12 cellular contexts compared by ENCODE assay signal in genomic region chr3:42161050-42161935, GRCh38.
A peak's percentile ranks its signal among the peaks of the same experiment; 100 is the strongest.
DNase-seq lines count a peak whose midpoint lies in the region; ATAC-seq lines count a peak whose summit lies in the region.
"Had no signal": no experiment of that assay in that cellular context is flagged by ENCODE, and none has a peak within 500 bp of the region (broad histone marks: within the 10 kb centered on the region; RNA-seq: fewer than 3 reads in every experiment).

No MANE protein-coding gene starts in this region.

- no peak overlapping the region for H3K4me3 Mint-ChIP-seq in dendritic cell treated with granulocyte-macrophage colony-stimulating factor and Interleukin-4, amounts not matched to agents 40 ng/mL and 50 ng/mL, for 4 days
- H3K4me3 Mint-ChIP-seq in naive B cell = peak overlapping the region in 1 of 8 donors; percentile 6
- H3K4me3 Mint-ChIP-seq: activated CD4-positive, alpha-beta T cell treated with anti-CD3 and anti-CD28 coated beads for 36 hours had no signal

- H2AFZ ChIP-seq in Karpas-422 (ENCODE audit: low read length) = no peak overlapping the region

- no peaks in the 10 kb centered on the region for H3K36me3 Mint-ChIP-seq in dendritic cell treated with granulocyte-macrophage colony-stimulating factor and Interleukin-4, amounts not matched to agents 40 ng/mL and 50 ng/mL, for 4 days (ENCODE audit: low read depth)
- peaks cover 0 to 2% of the 10 kb centered on the region in 2 donors for H3K36me3 Mint-ChIP-seq in naive B cell

- no peaks in the 10 kb centered on the region for H3K27me3 Mint-ChIP-seq in dendritic cell treated with granulocyte-macrophage colony-stimulating factor and Interleukin-4, amounts not matched to agents 40 ng/mL and 50 ng/mL, for 4 days
- H3K27me3 Mint-ChIP-seq in naive B cell = no peaks in the 10 kb centered on the region
- H3K27me3 Mint-ChIP-seq: activated CD4-positive, alpha-beta T cell treated with anti-CD3 and anti-CD28 coated beads for 36 hours had no signal

- DNase-seq in Karpas-422 (no peak), naive B cell (no peak), germinal center (ENCODE audit: low spot score) (no peak), GM19238 (ENCODE audit: insufficient read length, low spot score) (no peak), Right ventricle myocardium superior (no peak)
- DNase-seq: activated CD4-positive, alpha-beta T cell treated with anti-CD3 and anti-CD28 coated beads for 36 hours; occipital lobe; SIG-M5; uterus had no signal

- H3K9me2 ChIP-seq in Karpas-422 (replicated peaks; ENCODE audit: insufficient read depth, low read length) = no peaks in the 10 kb centered on the region

- H3K4me3 ChIP-seq in BLaER1 (no peak overlapping the region), Karpas-422 (ENCODE audit: low read length) (no peak overlapping the region; the same call in 1 of the 2 replicates)
- H3K4me3 ChIP-seq: uterus had no signal

- H3K4me2 ChIP-seq in BLaER1 (peak overlapping the region; percentile 76), Karpas-422 (ENCODE audit: low read depth, low read length, poor library complexity, severe bottlenecking) (peak overlapping the region; percentile 96)

- intact Hi-C loops in dendritic cell treated with granulocyte-macrophage colony-stimulating factor and Interleukin-4, amounts not matched to agents 40 ng/mL and 50 ng/mL, for 4 days (cut with micrococcal nuclease) = no loop called here
- intact Hi-C loops in Right ventricle myocardium superior (cut with DNase I) = no loop called here

- ATAC-seq in naive B cell (ENCODE audit: low read depth in 2 of 2) (no peak), Right ventricle myocardium superior (ENCODE audit: poor library complexity) (no peak), GM18868 (IDR thresholded peaks at IDR 0.05; ENCODE audit: unreplicated experiment) (no peak)
- ATAC-seq: activated CD4-positive, alpha-beta T cell treated with anti-CD3 and anti-CD28 coated beads for 36 hours had no signal

- peak overlapping the region; percentile 51 for H3K27ac Mint-ChIP-seq in dendritic cell treated with granulocyte-macrophage colony-stimulating factor and Interleukin-4, amounts not matched to agents 40 ng/mL and 50 ng/mL, for 4 days
- H3K27ac Mint-ChIP-seq in naive B cell = peak overlapping the region in 4 of 6 donors; percentile 9 to 51 (median 36)

- H3K36me3 ChIP-seq in BLaER1 (peaks cover 10% of the 10 kb centered on the region; the same call in 1 of the 2 replicates), Karpas-422 (ENCODE audit: insufficient read depth, low read length) (no peaks in the 10 kb centered on the region)
- H3K36me3 ChIP-seq: uterus had no signal

- H4K20me1 ChIP-seq in BLaER1 (peaks cover 92% of the 10 kb centered on the region), Karpas-422 (ENCODE audit: insufficient read depth, low read depth, low read length) (no peaks in the 10 kb centered on the region)

- H3K27me3 ChIP-seq in BLaER1 (no peaks in the 10 kb centered on the region), Karpas-422 (ENCODE audit: low read length) (no peaks in the 10 kb centered on the region)
- H3K27me3 ChIP-seq: uterus had no signal

- H3K9me3 ChIP-seq in BLaER1 (no peaks in the 10 kb centered on the region), Karpas-422 (ENCODE audit: low read length) (no peaks in the 10 kb centered on the region)
- H3K9me3 ChIP-seq: uterus had no signal

- peaks cover 38% of the 10 kb centered on the region for H3K4me1 ChIP-seq in BLaER1
- peaks cover 81% of the 10 kb centered on the region for H3K4me1 ChIP-seq in Karpas-422 (ENCODE audit: low read length)
- H3K4me1 ChIP-seq: uterus had no signal

- no peaks in the 10 kb centered on the region for H3K9me3 Mint-ChIP-seq in dendritic cell treated with granulocyte-macrophage colony-stimulating factor and Interleukin-4, amounts not matched to agents 40 ng/mL and 50 ng/mL, for 4 days
- no peaks in the 10 kb centered on the region for H3K9me3 Mint-ChIP-seq in naive B cell

- peaks cover 89% of the 10 kb centered on the region for H3K79me2 ChIP-seq in Karpas-422 (ENCODE audit: low read length)

- H3K9ac ChIP-seq in BLaER1 = peak overlapping the region; percentile 21; the same call in 1 of the 2 replicates
- H3K9ac ChIP-seq in Karpas-422 (ENCODE audit: low read length) = peak overlapping the region; percentile 28

- H3K27ac ChIP-seq in BLaER1 (0 out of 2 replicates have a peak overlapping the region, but pooled peaks have one; percentile 14), Karpas-422 (ENCODE audit: low read length) (peak overlapping the region; percentile 86)
- H3K27ac ChIP-seq: uterus had no signal

- H3K4me1 Mint-ChIP-seq in dendritic cell treated with granulocyte-macrophage colony-stimulating factor and Interleukin-4, amounts not matched to agents 40 ng/mL and 50 ng/mL, for 4 days (ENCODE audit: low read depth) = peaks cover 60% of the 10 kb centered on the region
- H3K4me1 Mint-ChIP-seq in naive B cell = peaks cover 52 to 82% (median 76%) of the 10 kb centered on the region in 3 donors
